24 cellular contexts compared by ENCODE assay signal in genomic region chr22:36588285-36588684, GRCh38.
"Had no signal": no experiment of that assay in that cellular context is flagged by ENCODE, and none has a peak within 500 bp of the region (broad histone marks: within the 10 kb centered on the region; RNA-seq: fewer than 3 reads in every experiment).

No MANE protein-coding gene starts in this region.

- H3K36me3 ChIP-seq: brain microvascular endothelial cell, Peyer's patch, WERI-Rb-1 had no signal

- H3K27ac Mint-ChIP-seq: activated CD4-positive, alpha-beta memory T cell treated with anti-CD3 and anti-CD28 coated beads, Interleukin-2, amount 10 ng/mL, durations not matched to agents 7 days and 5 days; activated CD4-positive, alpha-beta T cell treated with anti-CD3 and anti-CD28 coated beads for 36 hours; activated naive CD4-positive, alpha-beta T cell treated with anti-CD3 and anti-CD28 coated beads for 36 hours; activated naive CD8-positive, alpha-beta T cell; activated T-helper 17 cell treated with anti-CD3 and anti-CD28 coated beads, Interleukin-2, amount 50 U/mL, for 72 hours; T-helper 17 cell had no signal

- H3K27me3 ChIP-seq: Peyer's patch had no signal

- ATAC-seq: activated CD4-positive, alpha-beta T cell treated with anti-CD3 and anti-CD28 coated beads for 36 hours; activated T-helper 17 cell treated with anti-CD3 and anti-CD28 coated beads, Interleukin-2, amount 50 U/mL, for 72 hours; T-helper 17 cell had no signal

- H3K9me3 ChIP-seq: Peyer's patch had no signal

- DNase-seq: activated CD4-positive, alpha-beta memory T cell treated with anti-CD3 and anti-CD28 coated beads, Interleukin-2, amount 10 ng/mL, durations not matched to agents 7 days and 5 days; activated CD4-positive, alpha-beta T cell treated with anti-CD3 and anti-CD28 coated beads for 36 hours; activated CD4-positive, alpha-beta T cell treated with anti-CD3 and anti-CD28 coated beads, Interleukin-2, amount 50 U/mL, for 1 hour; activated gamma-delta T cell; activated naive CD4-positive, alpha-beta T cell treated with anti-CD3 and anti-CD28 coated beads for 36 hours; activated T-cell treated with anti-CD3 and anti-CD28 coated beads for 4 hours; activated T-cell treated with anti-CD3 and anti-CD28 coated beads, Interleukin-2, amount 50 U/mL, for 48 hours; MM.1S; NCI-H1105; NCI-H1436; NCI-H1694 treated with DMSO at 0.1 percent for 48 hours; NCI-H2029 treated with DMSO at 0.1 percent for 48 hours; NCI-H345; NCI-H510A; NCI-H526 treated with DMSO at 0.1 percent for 48 hours; OCI-M1; Peyer's patch; SHP77 treated with DMSO at 0.1 percent for 48 hours; T-helper 17 cell; T-helper 9 cell had no signal

- H3K4me3 Mint-ChIP-seq: activated CD4-positive, alpha-beta memory T cell treated with anti-CD3 and anti-CD28 coated beads, Interleukin-2, amount 10 ng/mL, durations not matched to agents 7 days and 5 days; activated CD4-positive, alpha-beta T cell treated with anti-CD3 and anti-CD28 coated beads for 36 hours; activated naive CD4-positive, alpha-beta T cell treated with anti-CD3 and anti-CD28 coated beads for 36 hours; activated naive CD8-positive, alpha-beta T cell; activated T-helper 17 cell treated with anti-CD3 and anti-CD28 coated beads, Interleukin-2, amount 50 U/mL, for 72 hours; T-helper 17 cell had no signal

- H3K4me1 Mint-ChIP-seq: activated CD4-positive, alpha-beta memory T cell treated with anti-CD3 and anti-CD28 coated beads, Interleukin-2, amount 10 ng/mL, durations not matched to agents 7 days and 5 days; activated CD4-positive, alpha-beta T cell treated with anti-CD3 and anti-CD28 coated beads for 36 hours; activated T-helper 17 cell treated with anti-CD3 and anti-CD28 coated beads, Interleukin-2, amount 50 U/mL, for 72 hours; T-helper 17 cell had no signal

- H3K9me3 Mint-ChIP-seq: activated T-helper 17 cell treated with anti-CD3 and anti-CD28 coated beads, Interleukin-2, amount 50 U/mL, for 72 hours had no signal

- H3K4me1 ChIP-seq: Peyer's patch had no signal

- H3K4me3 ChIP-seq: Peyer's patch had no signal

- H3K27ac ChIP-seq: brain microvascular endothelial cell, Peyer's patch, WERI-Rb-1 had no signal
